In genomic region chr12:104596876-104597833, GRCh38 we compare ENCODE assay signal across 14 cellular contexts.
A peak's percentile ranks its signal among the peaks of the same experiment; 100 is the strongest.
DNase-seq lines count a peak whose midpoint lies in the region; ATAC-seq and TF ChIP-seq lines count a peak whose summit lies in the region.
"Had no signal": no experiment of that assay in that cellular context is flagged by ENCODE, and none has a peak within 500 bp of the region (broad histone marks: within the 10 kb centered on the region; RNA-seq: fewer than 3 reads in every experiment).

No MANE protein-coding gene starts in this region.

- no peak for ATAC-seq in Right ventricle myocardium inferior
- ATAC-seq in HG03442 (IDR thresholded peaks at IDR 0.05; ENCODE audit: unreplicated experiment), result no peak

- DNase-seq in GM20000 (ENCODE audit: low spot score), result peak; percentile 26
- DNase-seq in PC-9, result peak in 1 of 2 experiments; percentile 48
- no peak for DNase-seq in glutamatergic neuron
- no peak for DNase-seq in Right ventricle myocardium inferior (ENCODE audit: missing footprints)
- DNase-seq in epidermal melanocyte (ENCODE audit: insufficient read length, low spot score), result no peak
- DNase-seq: activated naive CD4-positive, alpha-beta T cell; C1 segment of cervical spinal cord; effector CD8-positive, alpha-beta T cell; foreskin melanocyte; NCI-H1930; SJCRH30 had no signal

- H2AFZ ChIP-seq in PC-9, result no peak overlapping the region

- H3K9me3 ChIP-seq in PC-9 (ENCODE audit: insufficient read depth, low read depth) (no peaks in the 10 kb centered on the region), skeletal muscle satellite cell (replicated peaks; ENCODE audit: low read length) (no peaks in the 10 kb centered on the region)
- H3K9me3 ChIP-seq: breast epithelium, SJCRH30 had no signal

- H3K4me1 ChIP-seq in PC-9 (replicated peaks; ENCODE audit: insufficient read depth) (peaks cover 84% of the 10 kb centered on the region), skeletal muscle satellite cell (ENCODE audit: control insufficient read depth, insufficient read depth, low read length) (peaks cover 22% of the 10 kb centered on the region)
- H3K4me1 ChIP-seq: breast epithelium had no signal

- H4K20me1 ChIP-seq in PC-9 (ENCODE audit: insufficient read depth), result no peaks in the 10 kb centered on the region

- H3K36me3 ChIP-seq in PC-9 (ENCODE audit: low read depth), result no peaks in the 10 kb centered on the region
- no peaks in the 10 kb centered on the region for H3K36me3 ChIP-seq in skeletal muscle satellite cell (ENCODE audit: insufficient read depth, low read length)
- H3K36me3 ChIP-seq: breast epithelium, SJCRH30 had no signal

- CTCF ChIA-PET in PC-9 (lab: Charles Lee), result no interaction called here

- H3K9me3 Mint-ChIP-seq in glutamatergic neuron (ENCODE audit: unreplicated experiment), result no peaks in the 10 kb centered on the region

- intact Hi-C loops in PC-9 (cut with micrococcal nuclease; ENCODE audit: unreplicated experiment), result no loop called here
- intact Hi-C loops in Right ventricle myocardium inferior (cut with DNase I), result no loop called here

- no peak overlapping the region for H3K27ac Mint-ChIP-seq in glutamatergic neuron (ENCODE audit: unreplicated experiment)

- peaks cover 26% of the 10 kb centered on the region for H3K4me1 Mint-ChIP-seq in glutamatergic neuron (ENCODE audit: low read depth, unreplicated experiment)

- H3K4me2 ChIP-seq in PC-9, result peak overlapping the region; percentile 8; the same call in 1 of the 2 replicates
- peak overlapping the region; percentile 64 for H3K4me2 ChIP-seq in skeletal muscle satellite cell (ENCODE audit: low read length)

- H3K27me3 Mint-ChIP-seq in glutamatergic neuron (ENCODE audit: unreplicated experiment), result peaks cover 5% of the 10 kb centered on the region

- H3K79me2 ChIP-seq in PC-9 (ENCODE audit: low read depth), result peaks cover 100% of the 10 kb centered on the region

- no peak overlapping the region for H3K9ac ChIP-seq in skeletal muscle satellite cell (ENCODE audit: low read depth, low read length)

- no TSS peak for BruUV-seq in PC-9 (replicated peaks; lab: Mats Ljungman, UMichigan)

- POLR2A ChIA-PET in PC-9 (lab: Charles Lee; ENCODE audit: unreplicated experiment), result interaction anchor here (0.9 kb wide), 1 partner anchor 63 kb away, joined by 8 read pairs; no protein-coding TSS in a partner anchor

- H3K36me3 Mint-ChIP-seq in glutamatergic neuron (ENCODE audit: unreplicated experiment), result no peaks in the 10 kb centered on the region

- H3K4me3 ChIP-seq in PC-9, result no peak overlapping the region
- no peak overlapping the region for H3K4me3 ChIP-seq in skeletal muscle satellite cell (ENCODE audit: low read length)
- H3K4me3 ChIP-seq: breast epithelium, SJCRH30 had no signal

- no peaks in the 10 kb centered on the region for H3K27me3 ChIP-seq in PC-9 (ENCODE audit: insufficient read depth, low read depth)
- H3K27me3 ChIP-seq in skeletal muscle satellite cell (ENCODE audit: control insufficient read depth, insufficient read depth, low read length), result no peaks in the 10 kb centered on the region
- H3K27me3 ChIP-seq: breast epithelium, SJCRH30 had no signal

- TF ChIP-seq CTCF in GM20000 (IDR thresholded peaks at IDR 0.05; ENCODE audit: extremely low read depth, missing control alignments), result no peak
- TF ChIP-seq CTCF in PC-9 (conservative IDR thresholded peaks at IDR 0.05), result no peak
- no peak for TF ChIP-seq CTCF in glutamatergic neuron (IDR thresholded peaks at IDR 0.05; ENCODE audit: partially characterized antibody, unreplicated experiment)

- H3K27ac ChIP-seq in PC-9, result 0 out of 2 replicates have a peak overlapping the region, but pooled peaks have one; percentile 5
- H3K27ac ChIP-seq: SJCRH30 had no signal

- peaks cover 64% of the 10 kb centered on the region for H3F3A ChIP-seq in PC-9 (ENCODE audit: insufficient read depth, low read depth)

- no peaks in the 10 kb centered on the region for H3K9me2 ChIP-seq in PC-9 (ENCODE audit: insufficient read depth)

- peak overlapping the region; percentile 9 for H3K4me3 Mint-ChIP-seq in glutamatergic neuron (ENCODE audit: unreplicated experiment)
